20 cellular contexts compared by ENCODE assay signal in the genomic region with DNA sequence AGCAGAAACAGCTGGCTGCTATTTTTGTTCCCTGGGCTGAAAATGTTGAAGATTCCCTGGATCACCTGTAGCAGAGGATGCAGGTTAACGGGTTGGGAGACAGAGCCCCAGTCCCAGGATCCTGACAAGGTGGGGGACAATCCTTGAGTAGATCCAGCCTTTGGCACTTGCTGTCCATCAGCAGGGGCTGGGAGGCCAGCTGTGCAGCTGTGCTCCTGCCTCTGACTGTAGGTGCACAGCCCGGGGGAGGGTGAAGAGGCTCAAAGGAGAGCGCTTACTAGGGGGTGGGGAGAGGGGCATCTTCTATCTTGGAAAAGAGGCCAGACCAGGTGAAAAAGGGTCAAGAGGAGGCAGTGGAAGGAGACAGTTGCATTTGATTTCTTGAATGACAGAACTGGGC. TPM values are rescaled to one million over a fixed set of nuclear protein-coding genes. Genes with fewer than 3 reads are reported as not detected.
DNase-seq lines count a peak whose midpoint lies in the region; ATAC-seq, FAIRE-seq and TF ChIP-seq lines count a peak whose summit lies in the region.
"Had no signal": no experiment of that assay in that cellular context is flagged by ENCODE, and none has a peak within 500 bp of the region (broad histone marks: within the 10 kb centered on the region; RNA-seq: fewer than 3 reads in every experiment).

No MANE protein-coding gene starts in this region.

- CTCF ChIA-PET in activated CD4-positive, alpha-beta T cell treated with anti-CD3 and anti-CD28 coated beads for 36 hours (lab: Charles Lee): interaction anchor here (0.9 kb wide), 1 partner anchor 118 kb away, joined by 3 read pairs; no protein-coding TSS in a partner anchor

- no peak overlapping the region for H3K4me2 ChIP-seq in astrocyte (ENCODE audit: low read length)

- H2AFZ ChIP-seq in astrocyte (ENCODE audit: low read depth, low read length): no peak overlapping the region

- no peak for FAIRE-seq in astrocyte (lab: Jason Lieb, UNC)
- FAIRE-seq: A204.1 had no signal

- no peaks in the 10 kb centered on the region for H3K27me3 Mint-ChIP-seq in activated CD4-positive, alpha-beta T cell treated with anti-CD3 and anti-CD28 coated beads for 36 hours
- H3K27me3 Mint-ChIP-seq in HFFc6 (ENCODE audit: insufficient read depth): peaks cover 2% of the 10 kb centered on the region
- H3K27me3 Mint-ChIP-seq in astrocyte (ENCODE audit: low read depth, unreplicated experiment): no peaks in the 10 kb centered on the region
- H3K27me3 Mint-ChIP-seq: activated CD8-positive, alpha-beta memory T cell treated with anti-CD3 and anti-CD28 coated beads, Interleukin-2, amount 10 ng/mL, durations not matched to agents 7 days and 5 days had no signal

- no peak overlapping the region for H3K9ac ChIP-seq in astrocyte (ENCODE audit: low read length)

- no peak overlapping the region for H3K4me3 ChIP-seq in astrocyte (ENCODE audit: insufficient read depth, low read depth, low read length)
- H3K4me3 ChIP-seq: transverse colon had no signal

- peaks cover 26% of the 10 kb centered on the region for H3K36me3 Mint-ChIP-seq in activated CD4-positive, alpha-beta T cell treated with anti-CD3 and anti-CD28 coated beads for 36 hours (ENCODE audit: low read depth)
- H3K36me3 Mint-ChIP-seq in HFFc6 (ENCODE audit: low read depth) (peaks cover 21% of the 10 kb centered on the region), astrocyte (ENCODE audit: low read depth, unreplicated experiment) (peaks cover 16% of the 10 kb centered on the region)

- peaks cover 38% of the 10 kb centered on the region for H3K4me1 Mint-ChIP-seq in activated CD4-positive, alpha-beta T cell treated with anti-CD3 and anti-CD28 coated beads for 36 hours
- H3K4me1 Mint-ChIP-seq in HFFc6 (ENCODE audit: low read depth) (peaks cover 20% of the 10 kb centered on the region), astrocyte (ENCODE audit: low read depth, unreplicated experiment) (peaks cover 4% of the 10 kb centered on the region)

- H3K27me3 ChIP-seq in astrocyte (ENCODE audit: insufficient read depth, low read length): no peaks in the 10 kb centered on the region
- H3K27me3 ChIP-seq: transverse colon had no signal

- H3K79me2 ChIP-seq in astrocyte (ENCODE audit: insufficient read depth, low read length): peaks cover 29% of the 10 kb centered on the region

- H4K20me1 ChIP-seq in astrocyte (ENCODE audit: insufficient read depth, low read length): peaks cover 29% of the 10 kb centered on the region

- H3K27ac ChIP-seq in astrocyte (ENCODE audit: low read depth, low read length): no peak overlapping the region
- H3K27ac ChIP-seq: transverse colon had no signal

- peaks cover 28% of the 10 kb centered on the region for H3K36me3 ChIP-seq in astrocyte (ENCODE audit: insufficient read depth, low read length)

- H3K27ac Mint-ChIP-seq in activated CD4-positive, alpha-beta T cell treated with anti-CD3 and anti-CD28 coated beads for 36 hours: peak overlapping the region; percentile 64
- H3K27ac Mint-ChIP-seq in HFFc6: peak overlapping the region; percentile 22; the same call in 1 of the 2 replicates
- H3K27ac Mint-ChIP-seq in astrocyte (ENCODE audit: unreplicated experiment): peak overlapping the region; percentile 81

- H3K4me3 Mint-ChIP-seq in activated CD4-positive, alpha-beta T cell treated with anti-CD3 and anti-CD28 coated beads for 36 hours: no peak overlapping the region
- H3K4me3 Mint-ChIP-seq in HFFc6: no peak overlapping the region
- peak overlapping the region; percentile 74 for H3K4me3 Mint-ChIP-seq in astrocyte (ENCODE audit: unreplicated experiment)
- H3K4me3 Mint-ChIP-seq: activated CD8-positive, alpha-beta memory T cell treated with anti-CD3 and anti-CD28 coated beads, Interleukin-2, amount 10 ng/mL, durations not matched to agents 7 days and 5 days had no signal

- peaks cover 16% of the 10 kb centered on the region for H3K4me1 ChIP-seq in astrocyte (ENCODE audit: insufficient read depth, low read length)

- intact Hi-C loops in activated CD4-positive, alpha-beta T cell treated with anti-CD3 and anti-CD28 coated beads for 36 hours (cut with DNase I, micrococcal nuclease): no loop called here
- intact Hi-C loops in posterior vena cava (cut with DNase I): no loop called here

- DNase-seq in activated CD4-positive, alpha-beta T cell treated with anti-CD3 and anti-CD28 coated beads for 36 hours: no peak
- no peak for DNase-seq in activated CD4-positive, alpha-beta T cell treated with anti-CD3 and anti-CD28 coated beads for 48 hours
- no peak for DNase-seq in HFFc6
- DNase-seq in astrocyte (ENCODE audit: low read depth): no peak
- DNase-seq in posterior vena cava (ENCODE audit: low spot score): peak; percentile 65
- no peak for DNase-seq in COLO829 (ENCODE audit: low spot score)
- no peak for DNase-seq in MV-4-11 (lab: John Stamatoyannopoulos, UW)
- DNase-seq: activated CD8-positive, alpha-beta memory T cell treated with anti-CD3 and anti-CD28 coated beads, Interleukin-2, amount 10 ng/mL, durations not matched to agents 7 days and 5 days; caudate nucleus; GOT3; hypothalamus; left colon; NCI-H2029 treated with DMSO at 0.1 percent for 48 hours; NCI-H526; PC-3; stimulated activated CD4-positive, alpha-beta T cell treated with anti-CD3 and anti-CD28 coated beads, Interleukin-2, amount 100 ng/mL, for 48 hours; stimulated activated CD8-positive, alpha-beta memory T cell treated with anti-CD3 and anti-CD28 coated beads, Interleukin-4, amount 100 ng/mL, for 48 hours; transverse colon had no signal

- H3K9me3 Mint-ChIP-seq in activated CD4-positive, alpha-beta T cell treated with anti-CD3 and anti-CD28 coated beads for 36 hours (ENCODE audit: low read depth): no peaks in the 10 kb centered on the region
- no peaks in the 10 kb centered on the region for H3K9me3 Mint-ChIP-seq in HFFc6
- H3K9me3 Mint-ChIP-seq in astrocyte (ENCODE audit: unreplicated experiment): no peaks in the 10 kb centered on the region

- no peak for ATAC-seq in activated CD4-positive, alpha-beta T cell treated with anti-CD3 and anti-CD28 coated beads for 36 hours
- no peak for ATAC-seq in GM19455 (IDR thresholded peaks at IDR 0.05; ENCODE audit: unreplicated experiment)
- ATAC-seq: activated CD8-positive, alpha-beta memory T cell treated with anti-CD3 and anti-CD28 coated beads, Interleukin-2, amount 10 ng/mL, durations not matched to agents 7 days and 5 days; left colon; PC-3 had no signal

- POLR2A ChIA-PET in activated CD4-positive, alpha-beta T cell treated with anti-CD3 and anti-CD28 coated beads for 36 hours (lab: Charles Lee): no interaction called here

- TF ChIP-seq CTCF in HFFc6 (IDR thresholded peaks at IDR 0.05): no peak
- no peak for TF ChIP-seq CTCF in astrocyte (IDR thresholded peaks at IDR 0.05; ENCODE audit: insufficient read depth, low read depth, low read length)

- H3K9me3 ChIP-seq in astrocyte (ENCODE audit: insufficient read depth, low read depth, low read length): no peaks in the 10 kb centered on the region
- H3K9me3 ChIP-seq: transverse colon had no signal

RNA-seq across cellular contexts. Expression of gene DDX41, which starts 3.5 kb away (rescaled TPM):
- 100 to 1,000 TPM; 192 to 197 TPM for total RNA-seq in activated CD4-positive, alpha-beta T cell treated with anti-CD3 and anti-CD28 coated beads for 36 hours
- total RNA-seq in HFFc6 (2021; fragmentation: NEBNext Ultra II Directional; extraction: Animal tissue kit (Norgen Biotek cat#: 25700)): 100 to 1,000 TPM in 3 of 6 experiments, 10 to 100 TPM in 3; 83.8 to 105 (median 98.5) TPM
- 92.5 and 99.5 TPM in 2 replicates for total RNA-seq in astrocyte
- total RNA-seq in posterior vena cava: 10 to 100 TPM; 52.1 to 52.6 TPM

RNA-seq across cellular contexts. Expression of gene DOK3, which starts 10.6 kb away (rescaled TPM):
- total RNA-seq in activated CD4-positive, alpha-beta T cell treated with anti-CD3 and anti-CD28 coated beads for 36 hours: 1 to 10 TPM; 4.2 to 4.8 TPM
- total RNA-seq in HFFc6 (2021; fragmentation: NEBNext Ultra II Directional; extraction: Animal tissue kit (Norgen Biotek cat#: 25700)): 1 to 10 TPM; 1.1 to 2.6 (median 1.3) TPM
- total RNA-seq in astrocyte: 15.6 and 16.3 TPM in 2 replicates
- 10 to 100 TPM in 1 of 2 donors, 1 to 10 TPM in 1; 8.0 to 19.2 TPM for total RNA-seq in posterior vena cava

RNA-seq across cellular contexts. Expression of gene PDLIM7, which starts 22.9 kb away (rescaled TPM):
- total RNA-seq in activated CD4-positive, alpha-beta T cell treated with anti-CD3 and anti-CD28 coated beads for 36 hours: 10 to 100 TPM; 41.9 to 50.2 TPM
- 100 to 1,000 TPM; 339 to 353 (median 343) TPM for total RNA-seq in HFFc6 (2021; fragmentation: NEBNext Ultra II Directional; extraction: Animal tissue kit (Norgen Biotek cat#: 25700))
- total RNA-seq in astrocyte (590 and 591 TPM in 2 replicates), posterior vena cava (100 to 1,000 TPM; 448 to 580 TPM)

RNA-seq across cellular contexts. Expression of gene FAM193B, which starts 34.1 kb away (rescaled TPM):
- 10 to 100 TPM; 63.6 to 77.7 TPM for total RNA-seq in activated CD4-positive, alpha-beta T cell treated with anti-CD3 and anti-CD28 coated beads for 36 hours
- 10 to 100 TPM; 16.1 to 25.6 (median 21.6) TPM for total RNA-seq in HFFc6 (2021; fragmentation: NEBNext Ultra II Directional; extraction: Animal tissue kit (Norgen Biotek cat#: 25700))
- total RNA-seq in astrocyte (47.8 and 48.3 TPM in 2 replicates), posterior vena cava (10 to 100 TPM; 33.6 to 36.5 TPM)

RNA-seq across cellular contexts. Expression of gene DBN1, which starts 46.8 kb away (rescaled TPM):
- 10 to 100 TPM; 29.5 to 41.2 TPM for total RNA-seq in activated CD4-positive, alpha-beta T cell treated with anti-CD3 and anti-CD28 coated beads for 36 hours
- 100 to 1,000 TPM; 346 to 394 (median 358) TPM for total RNA-seq in HFFc6 (2021; fragmentation: NEBNext Ultra II Directional; extraction: Animal tissue kit (Norgen Biotek cat#: 25700))
- total RNA-seq in astrocyte (350 and 371 TPM in 2 replicates), posterior vena cava (100 to 1,000 TPM in 1 of 2 donors, 10 to 100 TPM in 1; 94.9 to 121 TPM)

Comparison
In these comparisons a context has a peak if more than half of its experiments do, and no peak if none do; other contexts are left out.
1. H3K27ac Mint-ChIP-seq: peak in every context shown above with its lines; median percentile 81 in astrocyte; 64 in activated CD4-positive, alpha-beta T cell treated with anti-CD3 and anti-CD28 coated beads for 36 hours; 22 in HFFc6.
2. RNA of gene PDLIM7, which starts 22.9 kb away (total RNA-seq): 590 to 591 TPM in astrocyte, 448 to 580 TPM in posterior vena cava and 339 to 353 TPM in HFFc6; 41.9 to 50.2 TPM in activated CD4-positive, alpha-beta T cell treated with anti-CD3 and anti-CD28 coated beads for 36 hours; every median in the first group is over 4 times any median in the second.